ENCODE assay signal across 1 cellular context in genomic region chr6:34154668-34155447, GRCh38.
TF ChIP-seq lines count a peak whose summit lies in the region.

No MANE protein-coding gene starts in this region.

TF ChIP-seq in HEK293, 187 proteins besides CTCF, POLR2A, EP300 and RAD21 (continued from another document and continues in another):
- TF ChIP-seq ZNF280C (tag by site-specific recombination; IDR thresholded peaks at IDR 0.05): no peak
- TF ChIP-seq ZNF768 (tag by site-specific recombination; IDR thresholded peaks at IDR 0.05): no peak
- no peak for TF ChIP-seq ZNF621 (tag by site-specific recombination; IDR thresholded peaks at IDR 0.05)
- no peak for TF ChIP-seq ZNF174 (tag by site-specific recombination; IDR thresholded peaks at IDR 0.05)
- peak; percentile 76; the same call in 1 of the 2 replicates for TF ChIP-seq ZNF2 (tag by site-specific recombination; IDR thresholded peaks at IDR 0.05)
- no peak for TF ChIP-seq ZNF423 (tag by site-specific recombination; IDR thresholded peaks at IDR 0.05)
- TF ChIP-seq ZNF391 (tag by site-specific recombination; IDR thresholded peaks at IDR 0.05; ENCODE audit: borderline replicate concordance, low read depth): no peak
- no peak for TF ChIP-seq ZNF114 (tag by site-specific recombination; IDR thresholded peaks at IDR 0.05)
- TF ChIP-seq SP2 (tag by site-specific recombination; IDR thresholded peaks at IDR 0.05): 0 out of 2 replicates have a peak, but pooled peaks have one; percentile 3
- no peak for TF ChIP-seq ZNF585B (tag by site-specific recombination; IDR thresholded peaks at IDR 0.05)
- no peak for TF ChIP-seq ZNF133 (tag by site-specific recombination; IDR thresholded peaks at IDR 0.05)
- TF ChIP-seq, protein P1, sequence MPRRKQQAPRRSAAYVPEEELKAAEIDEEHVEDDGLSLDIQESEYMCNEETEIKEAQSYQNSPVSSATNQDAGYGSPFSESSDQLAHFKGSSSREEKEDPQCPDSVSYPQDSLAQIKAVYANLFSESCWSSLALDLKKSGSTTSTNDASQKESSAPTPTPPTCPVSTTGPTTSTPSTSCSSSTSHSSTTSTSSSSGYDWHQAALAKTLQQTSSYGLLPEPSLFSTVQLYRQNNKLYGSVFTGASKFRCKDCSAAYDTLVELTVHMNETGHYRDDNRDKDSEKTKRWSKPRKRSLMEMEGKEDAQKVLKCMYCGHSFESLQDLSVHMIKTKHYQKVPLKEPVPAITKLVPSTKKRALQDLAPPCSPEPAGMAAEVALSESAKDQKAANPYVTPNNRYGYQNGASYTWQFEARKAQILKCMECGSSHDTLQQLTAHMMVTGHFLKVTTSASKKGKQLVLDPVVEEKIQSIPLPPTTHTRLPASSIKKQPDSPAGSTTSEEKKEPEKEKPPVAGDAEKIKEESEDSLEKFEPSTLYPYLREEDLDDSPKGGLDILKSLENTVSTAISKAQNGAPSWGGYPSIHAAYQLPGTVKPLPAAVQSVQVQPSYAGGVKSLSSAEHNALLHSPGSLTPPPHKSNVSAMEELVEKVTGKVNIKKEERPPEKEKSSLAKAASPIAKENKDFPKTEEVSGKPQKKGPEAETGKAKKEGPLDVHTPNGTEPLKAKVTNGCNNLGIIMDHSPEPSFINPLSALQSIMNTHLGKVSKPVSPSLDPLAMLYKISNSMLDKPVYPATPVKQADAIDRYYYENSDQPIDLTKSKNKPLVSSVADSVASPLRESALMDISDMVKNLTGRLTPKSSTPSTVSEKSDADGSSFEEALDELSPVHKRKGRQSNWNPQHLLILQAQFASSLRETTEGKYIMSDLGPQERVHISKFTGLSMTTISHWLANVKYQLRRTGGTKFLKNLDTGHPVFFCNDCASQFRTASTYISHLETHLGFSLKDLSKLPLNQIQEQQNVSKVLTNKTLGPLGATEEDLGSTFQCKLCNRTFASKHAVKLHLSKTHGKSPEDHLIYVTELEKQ (tag by site-specific recombination; IDR thresholded peaks at IDR 0.05; ENCODE audit: borderline replicate concordance): no peak
- TF ChIP-seq ZNF501 (tag by site-specific recombination; IDR thresholded peaks at IDR 0.05): no peak
- no peak for TF ChIP-seq ZNF549 (tag by site-specific recombination; IDR thresholded peaks at IDR 0.05)
- no peak for TF ChIP-seq ZNF416 (tag by site-specific recombination; IDR thresholded peaks at IDR 0.05)
- TF ChIP-seq ZEB2 (tag by site-specific recombination; IDR thresholded peaks at IDR 0.05): 0 out of 2 replicates have a peak, but pooled peaks have one; percentile 33
- no peak for TF ChIP-seq ZNF311 (tag by site-specific recombination; IDR thresholded peaks at IDR 0.05; ENCODE audit: borderline replicate concordance)
- TF ChIP-seq ZNF140 (tag by site-specific recombination; IDR thresholded peaks at IDR 0.05): no peak
- no peak for TF ChIP-seq ZNF223 (tag by site-specific recombination; IDR thresholded peaks at IDR 0.05)
- TF ChIP-seq ZNF221 (tag by site-specific recombination; IDR thresholded peaks at IDR 0.05; ENCODE audit: borderline replicate concordance): no peak
- peak; percentile 65; the same call in 1 of the 2 replicates for TF ChIP-seq PATZ1 (tag by site-specific recombination; IDR thresholded peaks at IDR 0.05)
- TF ChIP-seq ZNF555 (tag by site-specific recombination; conservative IDR thresholded peaks at IDR 0.05): no peak
- TF ChIP-seq GFI1B (tag by site-specific recombination; IDR thresholded peaks at IDR 0.05): no peak
- TF ChIP-seq ZNF155 (tag by site-specific recombination; IDR thresholded peaks at IDR 0.05): no peak
- TF ChIP-seq YY2 (tag by site-specific recombination; IDR thresholded peaks at IDR 0.05): no peak
- TF ChIP-seq ZNF530 (tag by site-specific recombination; IDR thresholded peaks at IDR 0.05; ENCODE audit: low read depth): no peak
- TF ChIP-seq ZBTB7A (tag by site-specific recombination; IDR thresholded peaks at IDR 0.05; ENCODE audit: low read depth): peak; percentile 15; the same call in 1 of the 2 replicates
- no peak for TF ChIP-seq ZNF843 (tag by site-specific recombination; IDR thresholded peaks at IDR 0.05)
- no peak for TF ChIP-seq ZNF239 (tag by site-specific recombination; IDR thresholded peaks at IDR 0.05)
- TF ChIP-seq ZSCAN30 (tag by site-specific recombination; IDR thresholded peaks at IDR 0.05): peak; percentile 70; the same call in 1 of the 2 replicates
- no peak for TF ChIP-seq TCF7L2 (IDR thresholded peaks at IDR 0.05; ENCODE audit: borderline replicate concordance, low read depth, low read length)
- TF ChIP-seq, protein P2, sequence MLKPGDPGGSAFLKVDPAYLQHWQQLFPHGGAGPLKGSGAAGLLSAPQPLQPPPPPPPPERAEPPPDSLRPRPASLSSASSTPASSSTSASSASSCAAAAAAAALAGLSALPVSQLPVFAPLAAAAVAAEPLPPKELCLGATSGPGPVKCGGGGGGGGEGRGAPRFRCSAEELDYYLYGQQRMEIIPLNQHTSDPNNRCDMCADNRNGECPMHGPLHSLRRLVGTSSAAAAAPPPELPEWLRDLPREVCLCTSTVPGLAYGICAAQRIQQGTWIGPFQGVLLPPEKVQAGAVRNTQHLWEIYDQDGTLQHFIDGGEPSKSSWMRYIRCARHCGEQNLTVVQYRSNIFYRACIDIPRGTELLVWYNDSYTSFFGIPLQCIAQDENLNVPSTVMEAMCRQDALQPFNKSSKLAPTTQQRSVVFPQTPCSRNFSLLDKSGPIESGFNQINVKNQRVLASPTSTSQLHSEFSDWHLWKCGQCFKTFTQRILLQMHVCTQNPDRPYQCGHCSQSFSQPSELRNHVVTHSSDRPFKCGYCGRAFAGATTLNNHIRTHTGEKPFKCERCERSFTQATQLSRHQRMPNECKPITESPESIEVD (tag by site-specific recombination; IDR thresholded peaks at IDR 0.05): no peak
- no peak for TF ChIP-seq ZNF596 (tag by site-specific recombination; IDR thresholded peaks at IDR 0.05)
- TF ChIP-seq ZNF518A (tag by site-specific recombination; conservative IDR thresholded peaks at IDR 0.05; ENCODE audit: low read depth): no peak
- peak; percentile 68; the same call in 1 of the 2 replicates for TF ChIP-seq ZNF777 (tag by site-specific recombination; IDR thresholded peaks at IDR 0.05; ENCODE audit: borderline replicate concordance)
- no peak for TF ChIP-seq ZNF776 (tag by site-specific recombination; IDR thresholded peaks at IDR 0.05; ENCODE audit: borderline replicate concordance)
- TF ChIP-seq, protein P3, sequence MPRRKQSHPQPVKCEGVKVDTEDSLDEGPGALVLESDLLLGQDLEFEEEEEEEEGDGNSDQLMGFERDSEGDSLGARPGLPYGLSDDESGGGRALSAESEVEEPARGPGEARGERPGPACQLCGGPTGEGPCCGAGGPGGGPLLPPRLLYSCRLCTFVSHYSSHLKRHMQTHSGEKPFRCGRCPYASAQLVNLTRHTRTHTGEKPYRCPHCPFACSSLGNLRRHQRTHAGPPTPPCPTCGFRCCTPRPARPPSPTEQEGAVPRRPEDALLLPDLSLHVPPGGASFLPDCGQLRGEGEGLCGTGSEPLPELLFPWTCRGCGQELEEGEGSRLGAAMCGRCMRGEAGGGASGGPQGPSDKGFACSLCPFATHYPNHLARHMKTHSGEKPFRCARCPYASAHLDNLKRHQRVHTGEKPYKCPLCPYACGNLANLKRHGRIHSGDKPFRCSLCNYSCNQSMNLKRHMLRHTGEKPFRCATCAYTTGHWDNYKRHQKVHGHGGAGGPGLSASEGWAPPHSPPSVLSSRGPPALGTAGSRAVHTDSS (tag by site-specific recombination; IDR thresholded peaks at IDR 0.05): no peak
- no peak for TF ChIP-seq ZNF26 (tag by site-specific recombination; IDR thresholded peaks at IDR 0.05)
- no peak for TF ChIP-seq SCRT2 (tag by site-specific recombination; IDR thresholded peaks at IDR 0.05)
- no peak for TF ChIP-seq YY1 (tag by site-specific recombination; IDR thresholded peaks at IDR 0.05)
- TF ChIP-seq ZNF707 (tag by site-specific recombination; IDR thresholded peaks at IDR 0.05): no peak
- TF ChIP-seq ZNF112 (tag by site-specific recombination; IDR thresholded peaks at IDR 0.05): no peak
- TF ChIP-seq ZNF670 (tag by site-specific recombination; IDR thresholded peaks at IDR 0.05; ENCODE audit: low read depth): no peak
